7 cellular contexts compared by ENCODE assay signal in genomic region chr4:76043306-76043705, GRCh38. TPM values are rescaled to one million over a fixed set of nuclear protein-coding genes. Genes with fewer than 3 reads are reported as not detected.
"Had no signal": no experiment of that assay in that cellular context is flagged by ENCODE, and none has a peak within 500 bp of the region (broad histone marks: within the 10 kb centered on the region; RNA-seq: fewer than 3 reads in every experiment).

No MANE protein-coding gene starts in this region.

RNA-seq across cellular contexts. Expression of gene CXCL11, which starts 7.4 kb away (rescaled TPM):
- total RNA-seq: GM23248, H1, H4, H7, H9, HFFc6 had no signal
- polyA plus RNA-seq: GM23248 had no signal

RNA-seq across cellular contexts. Expression of gene CXCL10, which starts 20.0 kb away (rescaled TPM):
- total RNA-seq: GM23248, GM23338, H1, H7, H9, HFFc6 had no signal
- polyA plus RNA-seq: GM23248, GM23338, H1 had no signal

RNA-seq across cellular contexts. Expression of gene ART3, which starts 31.2 kb away (rescaled TPM):
- total RNA-seq: GM23248, HFFc6 had no signal
- polyA plus RNA-seq: GM23248 had no signal

RNA-seq across cellular contexts. Expression of gene CXCL9, which starts 36.0 kb away (rescaled TPM):
- total RNA-seq: GM23248, GM23338, H1, H4, H7, H9, HFFc6 had no signal
- polyA plus RNA-seq: GM23248, GM23338, H1 had no signal
